ENCODE assay signal across 8 cellular contexts in genomic region chr1:211515090-211516023, GRCh38. TPM values are rescaled to one million over a fixed set of nuclear protein-coding genes. Genes with fewer than 3 reads are reported as not detected.
DNase-seq lines count a peak whose midpoint lies in the region; TF ChIP-seq lines count a peak whose summit lies in the region.

No MANE protein-coding gene starts in this region.

- H3K36me3 Mint-ChIP-seq in activated naive CD8-positive, alpha-beta T cell: no peaks in the 10 kb centered on the region
- H3K36me3 Mint-ChIP-seq in progenitor cell of endocrine pancreas (ENCODE audit: insufficient read depth): no peaks in the 10 kb centered on the region

- H3K4me3 ChIP-seq in GM06990 (replicated peaks; ENCODE audit: low read depth, low read length) (peak overlapping the region; percentile 41), HAP-1 (peak overlapping the region; percentile 12; the same call in 1 of the 2 replicates), Loucy (ENCODE audit: low read length, poor library complexity, severe bottlenecking) (peak overlapping the region; percentile 69), urinary bladder (ENCODE audit: low read depth, low read length) (peak overlapping the region; percentile 13)

- DNase-seq in GM06990 (ENCODE audit: extremely low read depth, insufficient read length) (peak; percentile 86), HAP-1 (ENCODE audit: low spot score in 2 of 2) (peak; percentile 58 to 87), SKM-1 (lab: John Stamatoyannopoulos, UW; ENCODE audit: unreplicated experiment) (peak; percentile 82), cardiac septum (ENCODE audit: low spot score) (peak; percentile 86), progenitor cell of endocrine pancreas (ENCODE audit: low spot score, unreplicated experiment) (peak; percentile 82)

- no peaks in the 10 kb centered on the region for H4K20me1 ChIP-seq in Loucy (ENCODE audit: insufficient read depth, low read length, poor library complexity, severe bottlenecking)

- peak overlapping the region; percentile 46 for H3K27ac Mint-ChIP-seq in activated naive CD8-positive, alpha-beta T cell
- peak overlapping the region; percentile 34 for H3K27ac Mint-ChIP-seq in progenitor cell of endocrine pancreas

- peaks cover 10% of the 10 kb centered on the region for H3K4me1 ChIP-seq in HAP-1
- H3K4me1 ChIP-seq in Loucy (ENCODE audit: insufficient read depth, low read length, poor library complexity, severe bottlenecking): peaks cover 54% of the 10 kb centered on the region
- no peaks in the 10 kb centered on the region for H3K4me1 ChIP-seq in urinary bladder (ENCODE audit: insufficient read depth)

- peak overlapping the region; percentile 76 for H3K9ac ChIP-seq in Loucy (ENCODE audit: low read depth, low read length, poor library complexity, severe bottlenecking)

- H3K27ac ChIP-seq in urinary bladder (ENCODE audit: low read depth): peak overlapping the region; percentile 70

- no peaks in the 10 kb centered on the region for H3K79me2 ChIP-seq in Loucy (ENCODE audit: insufficient read depth, low read length)

- in situ Hi-C loops in HAP-1 (cut with MboI; ENCODE audit: low sequenced_read_pairs): loop anchor here (5.0 kb wide), 1 partner anchor 137 kb away; no protein-coding TSS in a partner anchor

- H2AFZ ChIP-seq in Loucy (ENCODE audit: low read length): peak overlapping the region; percentile 94

- intact Hi-C loops in cardiac septum (cut with DNase I): loop anchor here (2.0 kb wide), 3 partner anchors 39 to 139 kb away; no protein-coding TSS in a partner anchor

- H3K4me2 ChIP-seq in Loucy (ENCODE audit: low read depth, low read length, poor library complexity, severe bottlenecking): peak overlapping the region; percentile 82

- 13% methylated on average over 73 of the region's 73 CpGs for WGBS in urinary bladder

- H3K4me1 Mint-ChIP-seq in activated naive CD8-positive, alpha-beta T cell (ENCODE audit: low read depth): peaks cover 22% of the 10 kb centered on the region
- peaks cover 7% of the 10 kb centered on the region for H3K4me1 Mint-ChIP-seq in progenitor cell of endocrine pancreas (ENCODE audit: low read depth)

- H3K27me3 ChIP-seq in GM06990 (replicated peaks; ENCODE audit: control insufficient read depth, insufficient read depth, low read length): no peaks in the 10 kb centered on the region
- no peaks in the 10 kb centered on the region for H3K27me3 ChIP-seq in HAP-1 (ENCODE audit: low read depth)
- H3K27me3 ChIP-seq in Loucy (ENCODE audit: insufficient read depth, low read length, poor library complexity, severe bottlenecking): no peaks in the 10 kb centered on the region

- peak; percentile 30 for TF ChIP-seq CTCF in GM06990 (IDR thresholded peaks at IDR 0.05; ENCODE audit: insufficient read depth, low read length, poor library complexity, severe bottlenecking)
- TF ChIP-seq CTCF in Loucy (conservative IDR thresholded peaks at IDR 0.05; ENCODE audit: low read length): peak; percentile 71
- peak; percentile 92 for TF ChIP-seq CTCF in progenitor cell of endocrine pancreas (IDR thresholded peaks at IDR 0.05; ENCODE audit: unreplicated experiment)

- H3K9me3 ChIP-seq in HAP-1 (no peaks in the 10 kb centered on the region), Loucy (ENCODE audit: insufficient read depth, low read depth, low read length) (no peaks in the 10 kb centered on the region)

- H3K9me2 ChIP-seq in Loucy (replicated peaks; ENCODE audit: low read depth, low read length): no peaks in the 10 kb centered on the region

- no peaks in the 10 kb centered on the region for H3K36me3 ChIP-seq in GM06990 (ENCODE audit: control insufficient read depth, insufficient read depth, low read length)
- H3K36me3 ChIP-seq in HAP-1 (replicated peaks): no peaks in the 10 kb centered on the region
- H3K36me3 ChIP-seq in Loucy (ENCODE audit: insufficient read depth, low read length): no peaks in the 10 kb centered on the region
- no peaks in the 10 kb centered on the region for H3K36me3 ChIP-seq in urinary bladder (ENCODE audit: insufficient read depth)

- H3F3A ChIP-seq in Loucy (ENCODE audit: low read depth): peaks cover 13% of the 10 kb centered on the region

- H3K4me3 Mint-ChIP-seq in activated naive CD8-positive, alpha-beta T cell: peak overlapping the region; percentile 79
- peak overlapping the region; percentile 60 for H3K4me3 Mint-ChIP-seq in progenitor cell of endocrine pancreas (ENCODE audit: low read depth)

- no peaks in the 10 kb centered on the region for H3K9me3 Mint-ChIP-seq in activated naive CD8-positive, alpha-beta T cell (ENCODE audit: low read depth)
- H3K9me3 Mint-ChIP-seq in progenitor cell of endocrine pancreas (ENCODE audit: low read depth): no peaks in the 10 kb centered on the region

- peaks cover 2% of the 10 kb centered on the region for H3K27me3 Mint-ChIP-seq in activated naive CD8-positive, alpha-beta T cell
- peaks cover 11% of the 10 kb centered on the region for H3K27me3 Mint-ChIP-seq in progenitor cell of endocrine pancreas

RNA-seq across cellular contexts. Expression of gene RD3, which starts 23.4 kb away (rescaled TPM):
- not detected for total RNA-seq in cardiac septum
- not detected in 2 replicates for total RNA-seq in progenitor cell of endocrine pancreas
- total RNA-seq in urinary bladder: not detected
- polyA plus RNA-seq in urinary bladder: 1.9 TPM

Comparison
In these comparisons a context has a peak if more than half of its experiments do, and no peak if none do; other contexts are left out.
1. Peak in every context shown above with its lines: DNase-seq, H3K4me3 ChIP-seq and H3K27ac ChIP-seq.
2. H3K4me3 ChIP-seq: peak in every context shown above with its lines; median percentile 69 in Loucy; 41 in GM06990; 13 in urinary bladder; 12 in HAP-1.
3. CTCF ChIP-seq: peak in every context shown above with its lines; median percentile 92 in progenitor cell of endocrine pancreas; 71 in Loucy; 30 in GM06990.